ENCODE assay signal across 15 cellular contexts in genomic region chr6:159063549-159063948, GRCh38. TPM values are rescaled to one million over a fixed set of nuclear protein-coding genes. Genes with fewer than 3 reads are reported as not detected.
DNase-seq lines count a peak whose midpoint lies in the region; ATAC-seq and TF ChIP-seq lines count a peak whose summit lies in the region.
"Had no signal": no experiment of that assay in that cellular context is flagged by ENCODE, and none has a peak within 500 bp of the region (broad histone marks: within the 10 kb centered on the region; RNA-seq: fewer than 3 reads in every experiment).

No MANE protein-coding gene starts in this region.

- H3K4me1 ChIP-seq in stomach: peaks cover 0 to 14% (median 0%) of the 10 kb centered on the region in 4 donors

- no peak for TF ChIP-seq CTCF in stomach (IDR thresholded peaks at IDR 0.05)

- intact Hi-C loops in stomach (cut with DNase I; ENCODE audit: low total_unique reads): no loop called here

- H3K4me3 ChIP-seq in stomach: no peak overlapping the region

- H3K9me3 ChIP-seq in T-helper 17 cell (ENCODE audit: control insufficient read depth, low read length, poor library complexity, severe bottlenecking): no peaks in the 10 kb centered on the region
- H3K9me3 ChIP-seq in stomach: peaks cover 0 to 6% (median 0%) of the 10 kb centered on the region in 4 donors

- peak; percentile 42 for DNase-seq in activated CD8-positive, alpha-beta memory T cell treated with anti-CD3 and anti-CD28 coated beads, Interleukin-2, amount 10 ng/mL, durations not matched to agents 7 days and 5 days
- DNase-seq in activated CD8-positive, alpha-beta memory T cell treated with anti-CD3 and anti-CD28 coated beads, Interleukin-2, amount 50 U/mL, for 48 hours: no peak
- DNase-seq in T-helper 17 cell: no peak
- no peak for DNase-seq in immature natural killer cell
- no peak for DNase-seq in stomach
- DNase-seq in kidney tubule cell (ENCODE audit: low spot score): no peak
- DNase-seq in medulla oblongata (ENCODE audit: extremely low spot score): no peak
- DNase-seq in stimulated activated naive CD4-positive, alpha-beta T cell treated with Interleukin-2 at 50 U/mL for 16 hours (lab: John Stamatoyannopoulos, UW): no peak
- DNase-seq: activated CD4-positive, alpha-beta T cell treated with anti-CD3 and anti-CD28 coated beads, Interleukin-2, amount 50 U/mL, for 1 hour; Calu3; glutamatergic neuron; NCI-H2081 treated with DMSO at 0.1 percent for 48 hours had no signal

- 74 to 80% (median 78%) methylated on average over 6 of the region's 6 CpGs for WGBS in stomach, 5 donors

- H3K27me3 ChIP-seq in stomach: peaks cover 0 to 7% (median 3%) of the 10 kb centered on the region in 3 donors

- no peaks in the 10 kb centered on the region for H3K9me3 Mint-ChIP-seq in activated CD8-positive, alpha-beta memory T cell treated with anti-CD3 and anti-CD28 coated beads, Interleukin-2, amount 10 ng/mL, durations not matched to agents 7 days and 5 days (ENCODE audit: low read depth)
- no peaks in the 10 kb centered on the region for H3K9me3 Mint-ChIP-seq in immature natural killer cell
- H3K9me3 Mint-ChIP-seq: type B pancreatic cell had no signal

- H3K36me3 Mint-ChIP-seq in activated CD8-positive, alpha-beta memory T cell treated with anti-CD3 and anti-CD28 coated beads, Interleukin-2, amount 10 ng/mL, durations not matched to agents 7 days and 5 days: peaks cover 17% of the 10 kb centered on the region
- H3K36me3 Mint-ChIP-seq in T-helper 17 cell (ENCODE audit: low read depth): no peaks in the 10 kb centered on the region
- H3K36me3 Mint-ChIP-seq in immature natural killer cell: no peaks in the 10 kb centered on the region
- H3K36me3 Mint-ChIP-seq: type B pancreatic cell had no signal

- H3K27ac Mint-ChIP-seq in activated CD8-positive, alpha-beta memory T cell treated with anti-CD3 and anti-CD28 coated beads, Interleukin-2, amount 10 ng/mL, durations not matched to agents 7 days and 5 days: peak overlapping the region; percentile 99
- H3K27ac Mint-ChIP-seq in T-helper 17 cell: peak overlapping the region; percentile 93
- H3K27ac Mint-ChIP-seq in immature natural killer cell: peak overlapping the region; percentile 92 to 100 (median 98)
- H3K27ac Mint-ChIP-seq: type B pancreatic cell had no signal

- CTCF ChIA-PET in activated CD8-positive, alpha-beta memory T cell treated with anti-CD3 and anti-CD28 coated beads, Interleukin-2, amount 10 ng/mL, durations not matched to agents 7 days and 5 days (lab: Charles Lee): interaction anchor here (1.3 to 7.3 kb wide), 10 partner anchors 10 to 55 kb away, joined by 3 to 81 read pairs (median 6); partner anchors contain the start of gene TAGAP

- H3K4me3 Mint-ChIP-seq in activated CD8-positive, alpha-beta memory T cell treated with anti-CD3 and anti-CD28 coated beads, Interleukin-2, amount 10 ng/mL, durations not matched to agents 7 days and 5 days: no peak overlapping the region
- H3K4me3 Mint-ChIP-seq in T-helper 17 cell (peak overlapping the region; percentile 69), immature natural killer cell (peak overlapping the region; percentile 64 to 81 (median 76))
- H3K4me3 Mint-ChIP-seq: type B pancreatic cell had no signal

- peaks cover 2% of the 10 kb centered on the region for H3K27me3 Mint-ChIP-seq in activated CD8-positive, alpha-beta memory T cell treated with anti-CD3 and anti-CD28 coated beads, Interleukin-2, amount 10 ng/mL, durations not matched to agents 7 days and 5 days
- H3K27me3 Mint-ChIP-seq in T-helper 17 cell (no peaks in the 10 kb centered on the region), immature natural killer cell (ENCODE audit: low read depth in 3 of 3) (peaks cover 0 to 5% (median 4%) of the 10 kb centered on the region in 3 donors)

- TF ChIP-seq POLR2A in stomach (IDR thresholded peaks at IDR 0.05): no peak

- peak overlapping the region in 3 of 5 donors; percentile 14 to 79 (median 71) for H3K27ac ChIP-seq in stomach
- H3K27ac ChIP-seq: epithelial cell of prostate had no signal

- no peaks in the 10 kb centered on the region for H3K36me3 ChIP-seq in stomach

- TF ChIP-seq EP300 in stomach (IDR thresholded peaks at IDR 0.05): no peak

- peaks cover 86% of the 10 kb centered on the region for H3K4me1 Mint-ChIP-seq in activated CD8-positive, alpha-beta memory T cell treated with anti-CD3 and anti-CD28 coated beads, Interleukin-2, amount 10 ng/mL, durations not matched to agents 7 days and 5 days
- H3K4me1 Mint-ChIP-seq in T-helper 17 cell (peaks cover 61% of the 10 kb centered on the region), immature natural killer cell (peaks cover 74 to 84% of the 10 kb centered on the region in 2 donors)

- ATAC-seq in activated CD8-positive, alpha-beta memory T cell treated with anti-CD3 and anti-CD28 coated beads, Interleukin-2, amount 10 ng/mL, durations not matched to agents 7 days and 5 days: no peak
- no peak for ATAC-seq in T-helper 17 cell

RNA-seq across cellular contexts. Expression of gene TAGAP, which starts 18.8 kb away (rescaled TPM):
- 10 to 100 TPM; 44.8 to 53.0 TPM for total RNA-seq in activated CD8-positive, alpha-beta memory T cell treated with anti-CD3 and anti-CD28 coated beads, Interleukin-2, amount 10 ng/mL, durations not matched to agents 7 days and 5 days
- total RNA-seq in T-helper 17 cell: 100 to 1,000 TPM; 269 to 340 TPM
- 100 to 1,000 TPM in 1 of 3 donors, 10 to 100 TPM in 2; 63.6 to 114 (median 84.4) TPM for polyA plus RNA-seq in immature natural killer cell
- total RNA-seq in stomach: 1 to 10 TPM in 4 of 5 donors, not detected in 1; 1.4 to 4.1 (median 3.0) TPM
- polyA plus RNA-seq in stomach: 1 to 10 TPM in 2 of 3 donors, under 1 TPM in 1; 0.93 to 2.0 (median 1.4) TPM
- total RNA-seq: MCF 10A had no signal

Comparison
In these comparisons a context has a peak if more than half of its experiments do, and no peak if none do; other contexts are left out.
1. RNA of gene TAGAP, which starts 18.8 kb away (total RNA-seq): 269 to 340 TPM in T-helper 17 cell and 44.8 to 53.0 TPM in activated CD8-positive, alpha-beta memory T cell treated with anti-CD3 and anti-CD28 coated beads, Interleukin-2, amount 10 ng/mL, durations not matched to agents 7 days and 5 days; 1.4 to 4.1 TPM in stomach; every median in the first group is over 4 times any median in the second.
2. Peak in every context shown above with its lines, with median percentiles within 50 percentile points of each other: H3K27ac Mint-ChIP-seq.